Comparison of ENCODE assay signal across 8 cellular contexts in the genomic region with DNA sequence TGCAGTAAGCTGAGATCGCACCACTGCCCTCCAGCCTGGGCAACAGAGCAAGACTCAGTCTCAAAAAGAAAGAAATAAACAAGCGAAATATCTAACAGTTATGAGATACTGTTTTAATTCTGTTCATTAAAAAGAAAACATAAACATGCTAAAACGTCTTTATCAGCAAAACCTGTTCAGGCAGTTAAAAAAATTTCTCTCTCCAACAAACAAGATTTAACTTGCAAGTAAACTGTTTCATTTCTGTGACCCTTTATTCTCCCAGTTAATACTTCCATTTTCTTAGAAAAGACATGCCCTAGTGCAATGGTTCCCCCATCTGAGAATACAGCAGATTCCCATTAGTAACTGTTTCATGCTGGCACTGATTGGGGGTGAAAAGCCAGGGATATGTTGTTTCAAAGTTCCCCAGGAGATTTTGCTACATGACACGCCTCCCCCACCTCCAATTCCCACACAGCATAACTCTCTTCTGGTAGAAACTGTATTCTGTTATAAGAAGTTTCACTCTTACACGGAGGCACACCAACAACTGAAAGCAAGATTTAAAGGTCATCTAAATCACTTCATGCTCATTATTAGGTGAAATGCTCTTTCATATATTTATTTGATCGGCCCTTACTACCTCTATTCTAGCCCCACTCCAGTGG. TPM values are rescaled to one million over a fixed set of nuclear protein-coding genes. Genes with fewer than 3 reads are reported as not detected.
DNase-seq lines count a peak whose midpoint lies in the region; ATAC-seq and TF ChIP-seq lines count a peak whose summit lies in the region.

No MANE protein-coding gene starts in this region.

- TF ChIP-seq CTCF in VCaP (conservative IDR thresholded peaks at IDR 0.05), result no peak
- no peak for TF ChIP-seq CTCF in nephron progenitor cell (IDR thresholded peaks at IDR 0.05)

- H3K9me3 Mint-ChIP-seq in nephron progenitor cell, result peaks cover 5% of the 10 kb centered on the region

- no peak overlapping the region for H3K4me3 Mint-ChIP-seq in nephron progenitor cell

- H3K36me3 Mint-ChIP-seq in nephron progenitor cell (ENCODE audit: low read depth), result peaks cover 7% of the 10 kb centered on the region

- H3K27me3 Mint-ChIP-seq in nephron progenitor cell (ENCODE audit: low read depth, poor library complexity), result no peaks in the 10 kb centered on the region

- DNase-seq in nephron progenitor cell, result no peak
- no peak for DNase-seq in Right ventricle myocardium inferior (ENCODE audit: missing footprints)
- DNase-seq in foreskin melanocyte, result no peak
- no peak for DNase-seq in SHP77 treated with DMSO at 0.1 percent for 48 hours (lab: John Stamatoyannopoulos, UW)
- DNase-seq in Right ventricle myocardium superior, result no peak

- peaks cover 7% of the 10 kb centered on the region for H3K4me1 Mint-ChIP-seq in nephron progenitor cell

- intact Hi-C loops in Right ventricle myocardium inferior (cut with DNase I), result no loop called here
- intact Hi-C loops in Right ventricle myocardium superior (cut with DNase I), result no loop called here

- H3K27ac ChIP-seq in VCaP, result peak overlapping the region; percentile 89

- ATAC-seq in GM18858 (IDR thresholded peaks at IDR 0.05; ENCODE audit: unreplicated experiment), result peak; percentile 84
- ATAC-seq in HG02678 (IDR thresholded peaks at IDR 0.05; ENCODE audit: unreplicated experiment), result peak; percentile 78
- no peak for ATAC-seq in Right ventricle myocardium inferior
- no peak for ATAC-seq in Right ventricle myocardium superior (ENCODE audit: poor library complexity)

- H3K27ac Mint-ChIP-seq in nephron progenitor cell, result peak overlapping the region; percentile 70

RNA-seq across cellular contexts. Expression of a gene that starts 24.4 kb away (rescaled TPM):
- 36.7 TPM for total RNA-seq in Right ventricle myocardium inferior
- 33.9 TPM for total RNA-seq in Right ventricle myocardium superior

Comparison
In these comparisons a context has a peak if more than half of its experiments do, and no peak if none do; other contexts are left out.
1. ATAC-seq: peak in GM18858 (single experiment) and HG02678 (single experiment); none in Right ventricle myocardium inferior (single experiment) and Right ventricle myocardium superior (single experiment).